In the genomic region with DNA sequence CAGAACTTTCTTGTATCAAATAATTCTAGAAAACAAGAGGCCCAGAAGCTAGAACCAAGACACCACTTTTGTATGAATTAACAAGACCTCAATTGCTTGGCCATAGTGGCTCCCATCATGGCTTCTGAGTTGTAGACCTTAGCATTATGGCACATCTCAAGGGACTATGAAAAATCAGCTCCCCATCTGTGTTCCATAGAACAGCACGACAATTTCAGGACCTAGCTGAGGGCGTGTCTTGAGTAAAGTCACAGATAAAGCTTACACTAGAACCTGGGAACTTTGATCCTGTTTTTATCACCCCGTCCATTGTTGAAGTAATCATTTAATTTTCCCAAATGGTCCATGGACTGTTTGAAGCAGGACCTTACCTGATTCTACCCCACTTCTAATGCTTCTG, we compare ENCODE assay signal across 18 cellular contexts. TPM values are rescaled to one million over a fixed set of nuclear protein-coding genes. Genes with fewer than 3 reads are reported as not detected.
DNase-seq lines count a peak whose midpoint lies in the region; ATAC-seq and TF ChIP-seq lines count a peak whose summit lies in the region.
"Had no signal": no experiment of that assay in that cellular context is flagged by ENCODE, and none has a peak within 500 bp of the region (broad histone marks: within the 10 kb centered on the region; RNA-seq: fewer than 3 reads in every experiment).

No MANE protein-coding gene starts in this region.

- H3K4me2 ChIP-seq in Loucy (ENCODE audit: low read depth, low read length, poor library complexity, severe bottlenecking) = peak overlapping the region; percentile 45
- H3K4me2 ChIP-seq: GM23338 had no signal

- peaks cover 26% of the 10 kb centered on the region for H3K36me3 Mint-ChIP-seq in activated T-cell treated with anti-CD3 and anti-CD28 coated beads, Interleukin-2, amount 50 U/mL, for 24 hours (ENCODE audit: low read depth)
- peaks cover 40% of the 10 kb centered on the region for H3K36me3 Mint-ChIP-seq in activated T-cell treated with anti-CD3 and anti-CD28 coated beads, Interleukin-2, amount 50 U/mL, for 4 hours (ENCODE audit: insufficient read depth)
- peaks cover 7% of the 10 kb centered on the region for H3K36me3 Mint-ChIP-seq in central memory CD8-positive, alpha-beta T cell (ENCODE audit: insufficient read depth)
- H3K36me3 Mint-ChIP-seq in stimulated activated effector memory CD8-positive, alpha-beta T cell treated with anti-CD3 and anti-CD28 coated beads, Interleukin-12 subunit alpha, Interleukin-12 subunit beta, amount 100 ng/mL, for 72 hours = no peaks in the 10 kb centered on the region

- peaks cover 15% of the 10 kb centered on the region for H3F3A ChIP-seq in Loucy (ENCODE audit: low read depth)

- H3K27ac Mint-ChIP-seq in activated T-cell treated with anti-CD3 and anti-CD28 coated beads, Interleukin-2, amount 50 U/mL, for 24 hours = peak overlapping the region; percentile 65
- H3K27ac Mint-ChIP-seq in central memory CD8-positive, alpha-beta T cell (ENCODE audit: low read depth) = peak overlapping the region; percentile 45
- H3K27ac Mint-ChIP-seq in stimulated activated effector memory CD8-positive, alpha-beta T cell treated with anti-CD3 and anti-CD28 coated beads, Interleukin-12 subunit alpha, Interleukin-12 subunit beta, amount 100 ng/mL, for 72 hours = peak overlapping the region; percentile 80
- H3K27ac Mint-ChIP-seq: GM23338 had no signal

- no peaks in the 10 kb centered on the region for H3K9me3 ChIP-seq in Loucy (ENCODE audit: insufficient read depth, low read depth, low read length)
- H3K9me3 ChIP-seq: BE2C had no signal

- H3K4me3 Mint-ChIP-seq in activated T-cell treated with anti-CD3 and anti-CD28 coated beads, Interleukin-2, amount 50 U/mL, for 24 hours = no peak overlapping the region
- no peak overlapping the region for H3K4me3 Mint-ChIP-seq in activated T-cell treated with anti-CD3 and anti-CD28 coated beads, Interleukin-2, amount 50 U/mL, for 4 hours
- H3K4me3 Mint-ChIP-seq in central memory CD8-positive, alpha-beta T cell = no peak overlapping the region
- H3K4me3 Mint-ChIP-seq in stimulated activated effector memory CD8-positive, alpha-beta T cell treated with anti-CD3 and anti-CD28 coated beads, Interleukin-12 subunit alpha, Interleukin-12 subunit beta, amount 100 ng/mL, for 72 hours = no peak overlapping the region
- H3K4me3 Mint-ChIP-seq: GM23338 had no signal

- H3K4me3 ChIP-seq in Loucy (ENCODE audit: low read length, poor library complexity, severe bottlenecking) = peak overlapping the region; percentile 2
- H3K4me3 ChIP-seq: GM23338 had no signal

- no peak overlapping the region for H3K9ac ChIP-seq in Loucy (ENCODE audit: low read depth, low read length, poor library complexity, severe bottlenecking)

- H3K27me3 ChIP-seq in Loucy (ENCODE audit: insufficient read depth, low read length, poor library complexity, severe bottlenecking) = no peaks in the 10 kb centered on the region
- H3K27me3 ChIP-seq: BE2C had no signal

- no peak for TF ChIP-seq CTCF in Loucy (conservative IDR thresholded peaks at IDR 0.05; ENCODE audit: low read length)

- peaks cover 47% of the 10 kb centered on the region; the same call in 1 of the 2 replicates for H3K36me3 ChIP-seq in Loucy (ENCODE audit: insufficient read depth, low read length)
- H3K36me3 ChIP-seq: BE2C had no signal

- H4K20me1 ChIP-seq in Loucy (ENCODE audit: insufficient read depth, low read length, poor library complexity, severe bottlenecking) = peaks cover 72% of the 10 kb centered on the region

- ATAC-seq in activated T-cell treated with anti-CD3 and anti-CD28 coated beads, Interleukin-2, amount 50 U/mL, for 4 hours = no peak
- ATAC-seq in central memory CD8-positive, alpha-beta T cell (replicated peaks; ENCODE audit: extremely low read depth, poor library complexity, severe bottlenecking) = no peak
- ATAC-seq in stimulated activated effector memory CD8-positive, alpha-beta T cell treated with anti-CD3 and anti-CD28 coated beads, Interleukin-12 subunit alpha, Interleukin-12 subunit beta, amount 100 ng/mL, for 72 hours = no peak
- ATAC-seq in GM18907 (IDR thresholded peaks at IDR 0.05; ENCODE audit: unreplicated experiment) = no peak
- ATAC-seq: GM23338 had no signal

- no peak overlapping the region for H2AFZ ChIP-seq in Loucy (ENCODE audit: low read length)
- H2AFZ ChIP-seq: GM23338 had no signal

- peaks cover 2% of the 10 kb centered on the region for H3K9me3 Mint-ChIP-seq in activated T-cell treated with anti-CD3 and anti-CD28 coated beads, Interleukin-2, amount 50 U/mL, for 24 hours
- H3K9me3 Mint-ChIP-seq in activated T-cell treated with anti-CD3 and anti-CD28 coated beads, Interleukin-2, amount 50 U/mL, for 4 hours = no peaks in the 10 kb centered on the region
- H3K9me3 Mint-ChIP-seq in central memory CD8-positive, alpha-beta T cell = no peaks in the 10 kb centered on the region
- H3K9me3 Mint-ChIP-seq in stimulated activated effector memory CD8-positive, alpha-beta T cell treated with anti-CD3 and anti-CD28 coated beads, Interleukin-12 subunit alpha, Interleukin-12 subunit beta, amount 100 ng/mL, for 72 hours = no peaks in the 10 kb centered on the region
- H3K9me3 Mint-ChIP-seq: CD4-positive, CD25-positive, alpha-beta regulatory T cell; GM23338 had no signal

- peaks cover 99% of the 10 kb centered on the region for H3K79me2 ChIP-seq in Loucy (ENCODE audit: insufficient read depth, low read length)

- no peaks in the 10 kb centered on the region for H3K9me2 ChIP-seq in Loucy (replicated peaks; ENCODE audit: low read depth, low read length)

- no peaks in the 10 kb centered on the region for H3K27me3 Mint-ChIP-seq in activated T-cell treated with anti-CD3 and anti-CD28 coated beads, Interleukin-2, amount 50 U/mL, for 24 hours
- H3K27me3 Mint-ChIP-seq in activated T-cell treated with anti-CD3 and anti-CD28 coated beads, Interleukin-2, amount 50 U/mL, for 4 hours (ENCODE audit: low read depth) = no peaks in the 10 kb centered on the region
- H3K27me3 Mint-ChIP-seq in central memory CD8-positive, alpha-beta T cell = no peaks in the 10 kb centered on the region
- H3K27me3 Mint-ChIP-seq: CD4-positive, CD25-positive, alpha-beta regulatory T cell had no signal

- H3K4me1 Mint-ChIP-seq in activated T-cell treated with anti-CD3 and anti-CD28 coated beads, Interleukin-2, amount 50 U/mL, for 24 hours (ENCODE audit: low read depth) = peaks cover 91% of the 10 kb centered on the region
- H3K4me1 Mint-ChIP-seq in activated T-cell treated with anti-CD3 and anti-CD28 coated beads, Interleukin-2, amount 50 U/mL, for 4 hours (ENCODE audit: low read depth) = peaks cover 88% of the 10 kb centered on the region
- H3K4me1 Mint-ChIP-seq in central memory CD8-positive, alpha-beta T cell = peaks cover 90% of the 10 kb centered on the region
- peaks cover 92% of the 10 kb centered on the region for H3K4me1 Mint-ChIP-seq in stimulated activated effector memory CD8-positive, alpha-beta T cell treated with anti-CD3 and anti-CD28 coated beads, Interleukin-12 subunit alpha, Interleukin-12 subunit beta, amount 100 ng/mL, for 72 hours
- H3K4me1 Mint-ChIP-seq: GM23338 had no signal

- H3K4me1 ChIP-seq in Loucy (ENCODE audit: insufficient read depth, low read length, poor library complexity, severe bottlenecking) = peaks cover 82% of the 10 kb centered on the region
- H3K4me1 ChIP-seq: BE2C had no signal

- DNase-seq in activated T-cell treated with anti-CD3 and anti-CD28 coated beads, Interleukin-2, amount 50 U/mL, for 24 hours = no peak
- DNase-seq in activated T-cell treated with anti-CD3 and anti-CD28 coated beads, Interleukin-2, amount 50 U/mL, for 4 hours = no peak
- DNase-seq in central memory CD8-positive, alpha-beta T cell (ENCODE audit: low spot score in 2 of 2) = no peak
- DNase-seq in stimulated activated effector memory CD8-positive, alpha-beta T cell treated with anti-CD3 and anti-CD28 coated beads, Interleukin-12 subunit alpha, Interleukin-12 subunit beta, amount 100 ng/mL, for 72 hours (ENCODE audit: low spot score in 2 of 2) = no peak
- DNase-seq in stimulated activated CD4-positive, alpha-beta T cell treated with anti-CD3 and anti-CD28 coated beads, Interleukin-12 subunit alpha, Interleukin-12 subunit beta, amount 100 ng/mL, for 4 hours = no peak
- DNase-seq: BE2C; CD4-positive, CD25-positive, alpha-beta regulatory T cell; DMS153; GF-D8; HCEC 1CT; NCI-H1105; NCI-H2081; NCI-H446 treated with DMSO at 0.1 percent for 48 hours; NK-92 treated with Interleukin-12 subunit alpha and Interleukin-12 subunit beta, amount 100 ng/mL, for 24 hours; Right ventricle myocardium superior had no signal

RNA-seq across cellular contexts. Expression of gene RUNX1, which starts 44.8 kb away (rescaled TPM):
- total RNA-seq in activated T-cell treated with anti-CD3 and anti-CD28 coated beads, Interleukin-2, amount 50 U/mL, for 4 hours = 100 to 1,000 TPM in 1 of 3 donors, 10 to 100 TPM in 2; 91.6 to 116 (median 99.9) TPM
